Comparison of ENCODE assay signal across 8 cellular contexts in the genomic region with DNA sequence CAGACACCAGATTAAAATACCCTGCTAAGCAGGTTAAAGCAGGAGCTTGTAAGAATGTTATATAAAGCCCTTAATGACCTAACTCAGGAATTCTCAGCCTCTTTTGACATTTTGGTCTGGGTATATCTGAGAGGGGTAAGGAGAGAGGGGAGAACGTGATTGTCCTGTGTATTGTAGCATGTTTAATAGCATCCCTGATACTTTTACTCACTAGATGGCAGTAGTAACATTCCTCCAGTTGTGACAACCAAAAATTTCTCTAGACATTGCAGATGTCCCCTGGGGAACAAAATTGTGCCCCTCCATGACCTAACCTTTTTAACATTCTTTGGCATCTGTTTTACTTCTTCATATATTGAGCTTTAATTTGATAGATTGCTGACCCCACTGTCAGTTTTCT. TPM values are rescaled to one million over a fixed set of nuclear protein-coding genes. Genes with fewer than 3 reads are reported as not detected.
DNase-seq lines count a peak whose midpoint lies in the region; ATAC-seq and TF ChIP-seq lines count a peak whose summit lies in the region.

No MANE protein-coding gene starts in this region.

- H3K9me3 ChIP-seq in adrenal gland (replicated peaks in 1 of 3) = no peaks in the 10 kb centered on the region
- no peaks in the 10 kb centered on the region for H3K9me3 ChIP-seq in transverse colon

- in situ Hi-C loops in transverse colon (cut with MboI; ENCODE audit: low pct_ligation_motif_present in 1 of 4, low pct_unique_long_range_greater_than_20kb in 1 of 4, low sequenced_read_pairs in 3 of 4) = no loop called here

- ATAC-seq in HG02885 (IDR thresholded peaks at IDR 0.05; ENCODE audit: poor library complexity, unreplicated experiment) (peak; percentile 73), GM18870 (IDR thresholded peaks at IDR 0.05; ENCODE audit: unreplicated experiment) (no peak)

- TF ChIP-seq EP300 in transverse colon (IDR thresholded peaks at IDR 0.05; ENCODE audit: low read depth) = no peak

- TF ChIP-seq POLR2A in adrenal gland (IDR thresholded peaks at IDR 0.05) (no peak), transverse colon (IDR thresholded peaks at IDR 0.05) (no peak)

- 22 to 35% (median 31%) methylated on average over 1 of the region's 1 CpG for WGBS in adrenal gland, 4 donors
- 29 to 30% methylated on average over 1 of the region's 1 CpG for WGBS in transverse colon (ENCODE audit: low coverage in 1 of 2), 2 donors

- H3K27ac ChIP-seq in adrenal gland (no peak overlapping the region), transverse colon (no peak overlapping the region)

- intact Hi-C loops in adrenal gland (cut with DNase I) (loop anchor here in 1 of 2 donors (10.0 kb wide), 1 partner anchor 1613 kb away; no protein-coding TSS in a partner anchor), transverse colon (cut with DNase I; ENCODE audit: low total_unique reads) (no loop called here)

- H3K4me3 ChIP-seq in adrenal gland (no peak overlapping the region), transverse colon (no peak overlapping the region)

- no peaks in the 10 kb centered on the region for H3K27me3 ChIP-seq in adrenal gland
- H3K27me3 ChIP-seq in transverse colon = no peaks in the 10 kb centered on the region

- H3K36me3 ChIP-seq in adrenal gland (replicated peaks in 1 of 2) (peaks cover 0 to 92% of the 10 kb centered on the region in 2 donors), transverse colon (peaks cover 0 to 78% (median 37%) of the 10 kb centered on the region in 4 donors)

- H3K4me1 ChIP-seq in adrenal gland (replicated peaks in 1 of 2) (peaks cover 0 to 6% of the 10 kb centered on the region in 2 donors), transverse colon (peaks cover 0 to 5% (median 0%) of the 10 kb centered on the region in 4 donors)

- DNase-seq in GM10266 (ENCODE audit: extremely low spot score) (no peak), astrocyte of the hippocampus (ENCODE audit: low read depth, low spot score) (peak; percentile 20), midbrain (lab: John Stamatoyannopoulos, UW) (peak; percentile 6), adrenal gland (no peak), transverse colon (no peak)
- no peak for DNase-seq in activated CD4-positive, alpha-beta T cell treated with anti-CD3 and anti-CD28 coated beads, Interleukin-2, amount 50 U/mL, for 48 hours

- TF ChIP-seq CTCF in GM10266 (IDR thresholded peaks at IDR 0.05; ENCODE audit: control insufficient read depth, insufficient read depth, low read depth, missing control alignments) = peak; percentile 35
- peak in 1 of 6 experiments; percentile 31 for TF ChIP-seq CTCF in adrenal gland (IDR thresholded peaks at IDR 0.05)
- TF ChIP-seq CTCF in transverse colon (IDR thresholded peaks at IDR 0.05) = no peak

RNA-seq across cellular contexts. Expression of a gene that starts 17.9 kb away (rescaled TPM):
- total RNA-seq in adrenal gland = 10 to 100 TPM; 35.5 to 67.9 (median 59.9) TPM
- 10 to 100 TPM; 13.8 to 55.0 (median 14.0) TPM for polyA plus RNA-seq in adrenal gland
- total RNA-seq in transverse colon = 10 to 100 TPM; 12.3 to 44.1 (median 29.8) TPM

Comparison
In these comparisons a context has a peak if more than half of its experiments do, and no peak if none do; other contexts are left out.
1. DNase-seq: peak in astrocyte of the hippocampus (single experiment) and midbrain (single experiment); none in GM10266 (single experiment), activated CD4-positive, alpha-beta T cell treated with anti-CD3 and anti-CD28 coated beads, Interleukin-2, amount 50 U/mL, for 48 hours (0 of 2), adrenal gland (0 of 7) and transverse colon (single experiment).